26 cellular contexts compared by ENCODE assay signal in genomic region chr20:15278041-15278440, GRCh38.
"Had no signal": no experiment of that assay in that cellular context is flagged by ENCODE, and none has a peak within 500 bp of the region (broad histone marks: within the 10 kb centered on the region; RNA-seq: fewer than 3 reads in every experiment).

No MANE protein-coding gene starts in this region.

- H3K27ac ChIP-seq: brain microvascular endothelial cell, SK-N-MC had no signal

- ATAC-seq: activated T-helper 17 cell treated with anti-CD3 and anti-CD28 coated beads, Interleukin-2, amount 50 U/mL, for 72 hours; T-cell had no signal

- DNase-seq: activated B cell treated with CpG ODN at 0.5 μM for 24 hours; activated CD4-positive, alpha-beta memory T cell treated with anti-CD3 and anti-CD28 coated beads, Interleukin-2, amount 10 ng/mL, durations not matched to agents 7 days and 5 days; activated CD4-positive, alpha-beta T cell treated with anti-CD3 and anti-CD28 coated beads, Interleukin-2, amount 50 U/mL, for 1 hour; activated gamma-delta T cell; activated naive CD4-positive, alpha-beta T cell treated with anti-CD3 and anti-CD28 coated beads for 36 hours; activated T-cell treated with anti-CD3 and anti-CD28 coated beads for 4 hours; activated T-cell treated with anti-CD3 and anti-CD28 coated beads, Interleukin-2, amount 50 U/mL, for 48 hours; brain microvascular endothelial cell; caudate nucleus; Karpas-422; MM.1S; NCI-H1105; NCI-H1436; NCI-H1694 treated with DMSO at 0.1 percent for 48 hours; NCI-H2029 treated with DMSO at 0.1 percent for 48 hours; NCI-H345; NCI-H510A treated with DMSO at 0.1 percent for 48 hours; NCI-H69; SIG-M5; T-cell; T-helper 2 cell; T1000 had no signal

- H3K36me3 ChIP-seq: brain microvascular endothelial cell had no signal

- FAIRE-seq: RCC 7860, TTC549 had no signal

- H3K4me3 ChIP-seq: SK-N-MC had no signal

- H3K27me3 ChIP-seq: brain microvascular endothelial cell had no signal
